28 cellular contexts compared by ENCODE assay signal in genomic region chr4:96293806-96294205, GRCh38.
DNase-seq lines count a peak whose midpoint lies in the region; ATAC-seq and TF ChIP-seq lines count a peak whose summit lies in the region.
"Had no signal": no experiment of that assay in that cellular context is flagged by ENCODE, and none has a peak within 500 bp of the region (broad histone marks: within the 10 kb centered on the region; RNA-seq: fewer than 3 reads in every experiment).

No MANE protein-coding gene starts in this region.

- ATAC-seq in GM23338 (no peak), gastroesophageal sphincter (no peak), aorta (ENCODE audit: low FRiP score) (no peak), GM21619 (IDR thresholded peaks at IDR 0.05; ENCODE audit: unreplicated experiment) (no peak)
- ATAC-seq: gastrocnemius medialis, left lobe of liver, sciatic nerve had no signal

- no peak overlapping the region for H2BK5ac ChIP-seq in trophoblast cell (ENCODE audit: low read depth, low read length, poor library complexity)

- no peak overlapping the region for H4K12ac ChIP-seq in trophoblast cell (ENCODE audit: low read depth, low read length)

- no peaks in the 10 kb centered on the region; the same call in 2 of the 3 replicates for H3K4me1 Mint-ChIP-seq in GM23338
- H3K4me1 Mint-ChIP-seq: activated naive CD4-positive, alpha-beta T cell treated with anti-CD3 and anti-CD28 coated beads, Interleukin-2, amount 50 U/mL, for 24 hours; CD4-positive, CD25-positive, alpha-beta regulatory T cell had no signal

- H4K20me1 ChIP-seq in GM23338 (replicated peaks; ENCODE audit: insufficient read depth) = no peaks in the 10 kb centered on the region

- H3K79me1 ChIP-seq in trophoblast cell (ENCODE audit: low read length) = no peaks in the 10 kb centered on the region

- peak overlapping the region; percentile 92; the same call in 1 of the 2 replicates for H2AFZ ChIP-seq in GM23338
- H2AFZ ChIP-seq in trophoblast cell (ENCODE audit: insufficient read depth, low read length, poor library complexity) = no peak overlapping the region

- no peak overlapping the region for H3K18ac ChIP-seq in trophoblast cell (ENCODE audit: low read length)

- H3K36me3 ChIP-seq in GM23338 (ENCODE audit: insufficient read depth) (no peaks in the 10 kb centered on the region), trophoblast cell (ENCODE audit: control insufficient read depth in 1 of 2, insufficient read depth in 2 of 2, low read length in 2 of 2) (no peaks in the 10 kb centered on the region), gastroesophageal sphincter (no peaks in the 10 kb centered on the region), aorta (ENCODE audit: control insufficient read depth in 1 of 2, insufficient read depth in 2 of 2, low read length in 1 of 2) (no peaks in the 10 kb centered on the region)
- H3K36me3 ChIP-seq: gastrocnemius medialis had no signal

- no peaks in the 10 kb centered on the region; the same call in 1 of the 2 replicates for H3K9me2 ChIP-seq in GM23338 (ENCODE audit: insufficient read depth)

- H3K4me1 ChIP-seq in GM23338 (ENCODE audit: insufficient read depth) (no peaks in the 10 kb centered on the region; the same call in 1 of the 2 replicates), trophoblast cell (ENCODE audit: control insufficient read depth in 1 of 2, insufficient read depth in 2 of 2, low read length in 2 of 2) (no peaks in the 10 kb centered on the region), gastroesophageal sphincter (no peaks in the 10 kb centered on the region), aorta (ENCODE audit: control insufficient read depth in 1 of 2, insufficient read depth in 2 of 2, low read length in 2 of 2) (no peaks in the 10 kb centered on the region)
- H3K4me1 ChIP-seq: gastrocnemius medialis had no signal

- WGBS in trophoblast cell (ENCODE audit: extremely low coverage, insufficient coverage, insufficient read length) = no CpG with 5 or more reads among the region's 5 CpGs
- 74 to 85% methylated on average over 2 to 5 of the region's 5 CpGs for WGBS in gastroesophageal sphincter (ENCODE audit: low coverage in 1 of 2), 2 donors
- 80 to 82% methylated on average over 5 of the region's 5 CpGs for WGBS in aorta, 2 donors

- H3K9me3 ChIP-seq in trophoblast cell (ENCODE audit: insufficient read depth, low read depth, low read length) = no peaks in the 10 kb centered on the region
- H3K9me3 ChIP-seq in gastroesophageal sphincter = no peaks in the 10 kb centered on the region
- no peaks in the 10 kb centered on the region for H3K9me3 ChIP-seq in aorta (ENCODE audit: control insufficient read depth, low read length)
- H3K9me3 ChIP-seq: gastrocnemius medialis had no signal

- no peak overlapping the region for H4K91ac ChIP-seq in trophoblast cell (ENCODE audit: low read depth, low read length)

- H3K9ac ChIP-seq in trophoblast cell (ENCODE audit: low read length) = no peak overlapping the region
- H3K9ac ChIP-seq: KMS-11 had no signal

- no peak overlapping the region for H2BK12ac ChIP-seq in trophoblast cell (ENCODE audit: low read length)

- TF ChIP-seq EP300 in gastroesophageal sphincter (IDR thresholded peaks at IDR 0.05) = no peak

- H3K23ac ChIP-seq in trophoblast cell (ENCODE audit: low read length) = peak overlapping the region; percentile 81

- no peak overlapping the region for H3K14ac ChIP-seq in trophoblast cell (ENCODE audit: low read length)

- DNase-seq in GM23338 (ENCODE audit: low spot score) (no peak), NCI-H69 (lab: John Stamatoyannopoulos, UW) (peak; percentile 15), cerebellar cortex (ENCODE audit: low spot score) (peak; percentile 62), trophoblast cell (no peak), aorta (no peak)
- DNase-seq: activated CD4-positive, alpha-beta memory T cell treated with anti-CD3 and anti-CD28 coated beads for 36 hours; activated CD8-positive, alpha-beta memory T cell treated with anti-CD3 and anti-CD28 coated beads, Interleukin-2, amount 50 U/mL, for 4 hours; amygdala; caudate nucleus; CD4-positive, CD25-positive, alpha-beta regulatory T cell; dermis blood vessel endothelial cell; gastrocnemius medialis; H7; mesenchymal stem cell; MV-4-11; NCI-H1436 treated with DMSO at 0.1 percent for 48 hours; NCI-H2107; NCI-H510A treated with DMSO at 0.1 percent for 48 hours; stimulated activated CD4-positive, alpha-beta T cell treated with anti-CD3 and anti-CD28 coated beads, Interleukin-15, amount 100 ng/mL, for 24 hours; stimulated activated naive CD4-positive, alpha-beta T cell treated with Interleukin-2 at 50 U/mL for 16 hours; SW 1271 had no signal

- no peaks in the 10 kb centered on the region for H3K79me2 ChIP-seq in GM23338 (replicated peaks; ENCODE audit: insufficient read depth)
- H3K79me2 ChIP-seq in trophoblast cell (ENCODE audit: control insufficient read depth, insufficient read depth, low read length, poor library complexity) = no peaks in the 10 kb centered on the region

- no peaks in the 10 kb centered on the region for H3K27me3 Mint-ChIP-seq in GM23338 (ENCODE audit: insufficient read depth, low read depth, poor library complexity)
- H3K27me3 Mint-ChIP-seq: activated CD4-positive, alpha-beta memory T cell treated with anti-CD3 and anti-CD28 coated beads for 36 hours; activated naive CD4-positive, alpha-beta T cell treated with anti-CD3 and anti-CD28 coated beads, Interleukin-2, amount 50 U/mL, for 24 hours; CD4-positive, CD25-positive, alpha-beta regulatory T cell; progenitor cell of endocrine pancreas had no signal

- no peak overlapping the region for H3K4me3 Mint-ChIP-seq in GM23338
- H3K4me3 Mint-ChIP-seq: activated CD4-positive, alpha-beta memory T cell treated with anti-CD3 and anti-CD28 coated beads for 36 hours; activated naive CD4-positive, alpha-beta T cell treated with anti-CD3 and anti-CD28 coated beads, Interleukin-2, amount 50 U/mL, for 24 hours; CD4-positive, CD25-positive, alpha-beta regulatory T cell had no signal

- no peaks in the 10 kb centered on the region; the same call in 2 of the 3 replicates for H3K9me3 Mint-ChIP-seq in GM23338
- H3K9me3 Mint-ChIP-seq: activated CD4-positive, alpha-beta memory T cell treated with anti-CD3 and anti-CD28 coated beads for 36 hours; activated naive CD4-positive, alpha-beta T cell treated with anti-CD3 and anti-CD28 coated beads, Interleukin-2, amount 50 U/mL, for 24 hours had no signal

- no peaks in the 10 kb centered on the region for H3K36me3 Mint-ChIP-seq in GM23338 (ENCODE audit: low read depth)
- H3K36me3 Mint-ChIP-seq: activated CD4-positive, alpha-beta memory T cell treated with anti-CD3 and anti-CD28 coated beads for 36 hours; activated naive CD4-positive, alpha-beta T cell treated with anti-CD3 and anti-CD28 coated beads, Interleukin-2, amount 50 U/mL, for 24 hours; CD4-positive, CD25-positive, alpha-beta regulatory T cell had no signal

- TF ChIP-seq CTCF in GM23338 (conservative IDR thresholded peaks at IDR 0.05; ENCODE audit: low read depth in 2 of 2) = no peak
- no peak for TF ChIP-seq CTCF in gastroesophageal sphincter (IDR thresholded peaks at IDR 0.05)

- intact Hi-C loops in aorta (cut with DNase I) = no loop called here

- H2BK120ac ChIP-seq in trophoblast cell (ENCODE audit: insufficient read depth, low read length, poor library complexity) = no peak overlapping the region

- H3K27ac Mint-ChIP-seq in GM23338 = no peak overlapping the region
- H3K27ac Mint-ChIP-seq: activated CD4-positive, alpha-beta memory T cell treated with anti-CD3 and anti-CD28 coated beads for 36 hours; activated naive CD4-positive, alpha-beta T cell treated with anti-CD3 and anti-CD28 coated beads, Interleukin-2, amount 50 U/mL, for 24 hours; CD4-positive, CD25-positive, alpha-beta regulatory T cell; progenitor cell of endocrine pancreas had no signal

- no peak overlapping the region for H2AK5ac ChIP-seq in trophoblast cell (ENCODE audit: low read length)

- no peak overlapping the region for H3K4ac ChIP-seq in trophoblast cell (ENCODE audit: low read depth, low read length)

- H3K4me3 ChIP-seq in GM23338 (no peak overlapping the region), trophoblast cell (ENCODE audit: low read depth, low read length) (no peak overlapping the region), gastroesophageal sphincter (no peak overlapping the region), aorta (ENCODE audit: low read length in 2 of 2) (no peak overlapping the region)
- H3K4me3 ChIP-seq: gastrocnemius medialis had no signal

- H3K27ac ChIP-seq in GM23338 (ENCODE audit: low read depth) = no peak overlapping the region
- H3K27ac ChIP-seq in trophoblast cell (ENCODE audit: low read depth, low read length) = no peak overlapping the region
- H3K27ac ChIP-seq in gastroesophageal sphincter = no peak overlapping the region
- no peak overlapping the region for H3K27ac ChIP-seq in aorta (ENCODE audit: low read depth in 1 of 2, low read length in 2 of 2)
- H3K27ac ChIP-seq: gastrocnemius medialis, KMS-11 had no signal

- H3K27me3 ChIP-seq in GM23338 (ENCODE audit: insufficient read depth) = no peaks in the 10 kb centered on the region
- no peaks in the 10 kb centered on the region for H3K27me3 ChIP-seq in trophoblast cell (ENCODE audit: insufficient read depth, low read length)
- no peaks in the 10 kb centered on the region for H3K27me3 ChIP-seq in gastroesophageal sphincter
- no peaks in the 10 kb centered on the region for H3K27me3 ChIP-seq in aorta (ENCODE audit: control insufficient read depth in 1 of 2, insufficient read depth in 2 of 2, low read length in 1 of 2)
- H3K27me3 ChIP-seq: gastrocnemius medialis had no signal

- no peak overlapping the region for H4K8ac ChIP-seq in trophoblast cell (ENCODE audit: low read depth, low read length)

- H3K4me2 ChIP-seq in GM23338 (no peak overlapping the region), trophoblast cell (ENCODE audit: low read length) (no peak overlapping the region)
- H3K4me2 ChIP-seq: KMS-11 had no signal

- no peaks in the 10 kb centered on the region for H3F3A ChIP-seq in GM23338 (replicated peaks; ENCODE audit: low read depth)

- no peak for TF ChIP-seq POLR2A in gastroesophageal sphincter (IDR thresholded peaks at IDR 0.05)

TF ChIP-seq in GM23338, 12 proteins besides CTCF, POLR2A, EP300 and RAD21 (continues in another document):
- TF ChIP-seq, protein P1, sequence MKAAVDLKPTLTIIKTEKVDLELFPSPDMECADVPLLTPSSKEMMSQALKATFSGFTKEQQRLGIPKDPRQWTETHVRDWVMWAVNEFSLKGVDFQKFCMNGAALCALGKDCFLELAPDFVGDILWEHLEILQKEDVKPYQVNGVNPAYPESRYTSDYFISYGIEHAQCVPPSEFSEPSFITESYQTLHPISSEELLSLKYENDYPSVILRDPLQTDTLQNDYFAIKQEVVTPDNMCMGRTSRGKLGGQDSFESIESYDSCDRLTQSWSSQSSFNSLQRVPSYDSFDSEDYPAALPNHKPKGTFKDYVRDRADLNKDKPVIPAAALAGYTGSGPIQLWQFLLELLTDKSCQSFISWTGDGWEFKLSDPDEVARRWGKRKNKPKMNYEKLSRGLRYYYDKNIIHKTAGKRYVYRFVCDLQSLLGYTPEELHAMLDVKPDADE (IDR thresholded peaks at IDR 0.05) = no peak

Comparison
In these comparisons a context has a peak if more than half of its experiments do, and no peak if none do; other contexts are left out.
1. DNase-seq: peak in NCI-H69 (single experiment) and cerebellar cortex (single experiment); none in GM23338 (single experiment), trophoblast cell (0 of 2) and aorta (0 of 2).